In the genomic region with DNA sequence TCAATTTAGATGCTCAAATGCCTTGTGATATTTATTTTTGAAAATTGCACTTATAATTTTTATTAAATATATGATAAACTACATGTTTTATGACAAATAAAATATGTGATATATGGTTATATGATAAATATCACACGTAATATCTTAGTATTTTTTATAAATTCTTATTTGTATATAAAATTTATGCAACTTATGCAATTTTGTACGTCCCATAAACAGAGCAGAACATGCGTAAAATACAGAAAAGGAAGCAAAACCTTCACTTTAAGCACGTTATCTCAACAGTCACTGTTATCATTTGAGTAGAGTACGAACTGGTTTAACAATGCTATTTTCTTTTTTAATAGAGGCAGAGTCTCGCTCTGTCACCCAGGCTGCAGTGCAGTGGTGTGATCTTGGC, we compare ENCODE assay signal across 25 cellular contexts.
"Had no signal": no experiment of that assay in that cellular context is flagged by ENCODE, and none has a peak within 500 bp of the region (broad histone marks: within the 10 kb centered on the region; RNA-seq: fewer than 3 reads in every experiment).

No MANE protein-coding gene starts in this region.

- DNase-seq: effector memory CD4-positive, alpha-beta T cell; foreskin fibroblast; glutamatergic neuron; mesenchymal stem cell; naive B cell; stimulated activated CD4-positive, alpha-beta T cell treated with anti-CD3 and anti-CD28 coated beads, Interleukin-2, amount 100 ng/mL, for 24 hours; stimulated activated CD4-positive, alpha-beta T cell treated with anti-CD3 and anti-CD28 coated beads, Interleukin-4, amount 100 ng/mL, for 24 hours; stimulated activated naive CD4-positive, alpha-beta T cell treated with Interleukin-2 at 50 U/mL for 16 hours; stomach; thyroid gland; trophoblast cell had no signal

- H3K4me3 ChIP-seq: coronary artery, mucosa of descending colon, pancreas, smooth muscle cell, stomach, thyroid gland, vagina had no signal

- H3K27ac ChIP-seq: coronary artery, epithelial cell of prostate, neutrophil, pancreas, vagina had no signal

- H3K27ac Mint-ChIP-seq: mesothelial cell of epicardium; natural killer cell treated with Interleukin-12 subunit alpha and Interleukin-12 subunit beta and Interleukin-15 and Interleukin-18, amount 100 ng/mL, for 72 hours; stimulated activated effector memory CD8-positive, alpha-beta T cell treated with anti-CD3 and anti-CD28 coated beads, Interleukin-12 subunit alpha, Interleukin-12 subunit beta, amount 100 ng/mL, for 72 hours had no signal

- H3K4me1 ChIP-seq: pancreas, stomach, vagina had no signal

- H3K4me3 Mint-ChIP-seq: mesothelial cell of epicardium; naive B cell; natural killer cell treated with Interleukin-12 subunit alpha and Interleukin-12 subunit beta and Interleukin-15 and Interleukin-18, amount 100 ng/mL, for 72 hours; neural crest cell; stimulated activated effector memory CD8-positive, alpha-beta T cell treated with anti-CD3 and anti-CD28 coated beads, Interleukin-12 subunit alpha, Interleukin-12 subunit beta, amount 100 ng/mL, for 72 hours had no signal

- H3K9me3 Mint-ChIP-seq: mesothelial cell of epicardium; naive B cell; natural killer cell treated with Interleukin-12 subunit alpha and Interleukin-12 subunit beta and Interleukin-15 and Interleukin-18, amount 100 ng/mL, for 72 hours; neural crest cell; stimulated activated effector memory CD8-positive, alpha-beta T cell treated with anti-CD3 and anti-CD28 coated beads, Interleukin-12 subunit alpha, Interleukin-12 subunit beta, amount 100 ng/mL, for 72 hours had no signal

- FAIRE-seq: endometrium, keratinocyte, pancreas had no signal

- H3K4me2 ChIP-seq: smooth muscle cell had no signal

- ATAC-seq: sciatic nerve; stimulated activated effector memory CD8-positive, alpha-beta T cell treated with anti-CD3 and anti-CD28 coated beads, Interleukin-12 subunit alpha, Interleukin-12 subunit beta, amount 100 ng/mL, for 72 hours had no signal

- H3K9me3 ChIP-seq: mucosa of descending colon, pancreas, stomach, thyroid gland, vagina had no signal

- H3K27me3 Mint-ChIP-seq: naive B cell; natural killer cell treated with Interleukin-12 subunit alpha and Interleukin-12 subunit beta and Interleukin-15 and Interleukin-18, amount 100 ng/mL, for 72 hours had no signal

- H3K27me3 ChIP-seq: neutrophil, pancreas, stomach, thyroid gland, vagina had no signal

- H3K4me1 Mint-ChIP-seq: mesothelial cell of epicardium, neural crest cell had no signal
